Comparison of ENCODE assay signal across 12 cellular contexts in genomic region chrX:113512700-113513395, GRCh38.
DNase-seq lines count a peak whose midpoint lies in the region; ATAC-seq and TF ChIP-seq lines count a peak whose summit lies in the region.
"Had no signal": no experiment of that assay in that cellular context is flagged by ENCODE, and none has a peak within 500 bp of the region (broad histone marks: within the 10 kb centered on the region; RNA-seq: fewer than 3 reads in every experiment).

No MANE protein-coding gene starts in this region.

- H3K4me3 ChIP-seq in fibroblast of pulmonary artery (replicated peaks; ENCODE audit: low read depth, low read length) (no peak overlapping the region), skeletal muscle cell (ENCODE audit: low read depth, low read length) (no peak overlapping the region), right atrium auricular region (no peak overlapping the region)

- H3K27me3 ChIP-seq in right atrium auricular region, result no peaks in the 10 kb centered on the region

- no peaks in the 10 kb centered on the region for H3K9me3 ChIP-seq in right atrium auricular region

- H3K27ac ChIP-seq in right atrium auricular region, result no peak overlapping the region

- H3K36me3 ChIP-seq in right atrium auricular region, result no peaks in the 10 kb centered on the region

- no peaks in the 10 kb centered on the region for H3K4me1 ChIP-seq in right atrium auricular region

- DNase-seq in H4 (ENCODE audit: low spot score), result peak; percentile 40
- peak; percentile 0 for DNase-seq in SW480 (ENCODE audit: low spot score)
- DNase-seq in fibroblast of pulmonary artery (ENCODE audit: low read depth), result peak; percentile 74
- peak; percentile 32 for DNase-seq in skeletal muscle cell (ENCODE audit: low read depth)
- DNase-seq in NCI-H2171 (lab: John Stamatoyannopoulos, UW), result no peak
- no peak for DNase-seq in right atrium auricular region (ENCODE audit: low spot score)
- DNase-seq: activated CD4-positive, alpha-beta T cell treated with anti-CD3 and anti-CD28 coated beads for 4 hours; activated naive CD4-positive, alpha-beta T cell; NCI-H1048; NCI-H774 had no signal

- TF ChIP-seq CTCF in fibroblast of pulmonary artery (IDR thresholded peaks at IDR 0.05; ENCODE audit: low read length, missing control alignments), result no peak
- no peak for TF ChIP-seq CTCF in right atrium auricular region (IDR thresholded peaks at IDR 0.05)

- ATAC-seq in GM21390 (IDR thresholded peaks at IDR 0.05; ENCODE audit: unreplicated experiment) (no peak), GM19351 (IDR thresholded peaks at IDR 0.05; ENCODE audit: unreplicated experiment) (no peak)

Comparison
In these comparisons a context has a peak if more than half of its experiments do, and no peak if none do; other contexts are left out.
1. DNase-seq: peak in H4 (single experiment), SW480 (single experiment), fibroblast of pulmonary artery (single experiment) and skeletal muscle cell (single experiment); none in NCI-H2171 (single experiment) and right atrium auricular region (single experiment).